Comparison of ENCODE assay signal across 13 cellular contexts in the genomic region with DNA sequence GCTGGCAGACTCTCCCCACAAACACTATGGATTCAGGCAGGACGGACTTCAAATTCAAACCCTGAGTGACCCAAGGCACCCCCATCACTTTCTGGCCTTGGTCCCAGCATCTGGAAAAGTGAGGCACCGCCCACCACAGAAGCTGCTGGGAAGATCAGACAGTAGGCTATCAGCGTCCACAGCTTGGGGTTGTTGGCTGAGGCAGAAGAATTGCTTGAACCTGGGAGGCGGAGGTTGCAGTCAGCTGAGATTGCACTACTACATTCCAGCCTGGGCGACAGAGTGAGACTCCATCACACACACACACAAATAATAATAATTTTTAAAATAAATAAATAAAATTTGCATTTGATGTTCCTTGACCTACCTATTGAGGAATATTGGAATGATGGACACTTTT. TPM values are rescaled to one million over a fixed set of nuclear protein-coding genes. Genes with fewer than 3 reads are reported as not detected.
"Had no signal": no experiment of that assay in that cellular context is flagged by ENCODE, and none has a peak within 500 bp of the region (broad histone marks: within the 10 kb centered on the region; RNA-seq: fewer than 3 reads in every experiment).

No MANE protein-coding gene starts in this region.

- H3K27me3 ChIP-seq: adrenal gland, right lobe of liver had no signal

- H3K27ac ChIP-seq: adrenal gland, prostate gland, right lobe of liver had no signal

- H3K27me3 Mint-ChIP-seq: activated naive CD4-positive, alpha-beta T cell treated with anti-CD3 and anti-CD28 coated beads, Interleukin-2, amount 50 U/mL, for 24 hours; stimulated activated naive CD8-positive, alpha-beta T cell treated with anti-CD3 and anti-CD28 coated beads, Interleukin-15, amount 100 ng/mL, for 72 hours; type B pancreatic cell had no signal

- H3K27ac Mint-ChIP-seq: activated naive CD4-positive, alpha-beta T cell treated with anti-CD3 and anti-CD28 coated beads, Interleukin-2, amount 50 U/mL, for 24 hours had no signal

- H3K4me3 Mint-ChIP-seq: activated naive CD4-positive, alpha-beta T cell treated with anti-CD3 and anti-CD28 coated beads, Interleukin-2, amount 50 U/mL, for 24 hours; nephron; stimulated activated naive CD8-positive, alpha-beta T cell treated with anti-CD3 and anti-CD28 coated beads, Interleukin-15, amount 100 ng/mL, for 72 hours; type B pancreatic cell had no signal

- H3K9me3 Mint-ChIP-seq: activated naive CD4-positive, alpha-beta T cell treated with anti-CD3 and anti-CD28 coated beads, Interleukin-2, amount 50 U/mL, for 24 hours; nephron; stimulated activated naive CD8-positive, alpha-beta T cell treated with anti-CD3 and anti-CD28 coated beads, Interleukin-15, amount 100 ng/mL, for 72 hours; type B pancreatic cell had no signal

- DNase-seq: activated gamma-delta T cell, cortex of kidney had no signal

- H3K36me3 Mint-ChIP-seq: activated naive CD4-positive, alpha-beta T cell treated with anti-CD3 and anti-CD28 coated beads, Interleukin-2, amount 50 U/mL, for 24 hours had no signal

- H3K9me3 ChIP-seq: adrenal gland, prostate gland, right lobe of liver had no signal

- H3K4me3 ChIP-seq: adrenal gland, lung, prostate gland, right lobe of liver had no signal

- H3K4me1 ChIP-seq: prostate gland had no signal

- H3K36me3 ChIP-seq: prostate gland, right lobe of liver had no signal

RNA-seq across cellular contexts. Expression of gene UCN2, which starts 15.4 kb away (rescaled TPM):
- total RNA-seq: left colon; right lobe of liver; T-helper 1 cell treated with Interleukin-12 subunit alpha and Interleukin-12 subunit beta and Interleukin-4 antibody, amounts not matched to agents 30 ng/mL and 1 ng/mL, for 36 hours; temporal lobe had no signal
